ENCODE assay signal across 10 cellular contexts in genomic region chr15:25670025-25670554, GRCh38.
A peak's percentile ranks its signal among the peaks of the same experiment; 100 is the strongest.
DNase-seq lines count a peak whose midpoint lies in the region; ATAC-seq and TF ChIP-seq lines count a peak whose summit lies in the region.
"Had no signal": no experiment of that assay in that cellular context is flagged by ENCODE, and none has a peak within 500 bp of the region (broad histone marks: within the 10 kb centered on the region; RNA-seq: fewer than 3 reads in every experiment).

No MANE protein-coding gene starts in this region.

- H3K4me1 ChIP-seq in ES-I3 (ENCODE audit: insufficient read depth, low read length) = peaks cover 31% of the 10 kb centered on the region
- peaks cover 21% of the 10 kb centered on the region for H3K4me1 ChIP-seq in cardiac muscle cell (ENCODE audit: low read depth)

- H3K9ac ChIP-seq in ES-I3 (ENCODE audit: low read depth, low read length) (peak overlapping the region; percentile 4; the same call in 1 of the 2 replicates), SK-N-MC (ENCODE audit: insufficient read length) (no peak overlapping the region)

- H3K36me3 ChIP-seq in ES-I3 (ENCODE audit: insufficient read depth, low read length) = no peaks in the 10 kb centered on the region
- H3K36me3 ChIP-seq in SK-N-MC (ENCODE audit: insufficient read depth, low read length) = no peaks in the 10 kb centered on the region
- H3K36me3 ChIP-seq in cardiac muscle cell = no peaks in the 10 kb centered on the region
- H3K36me3 ChIP-seq: thyroid gland had no signal

- H3K4me1 Mint-ChIP-seq in immature natural killer cell = peaks cover 13 to 18% of the 10 kb centered on the region in 2 donors

- H3K4me3 Mint-ChIP-seq in immature natural killer cell = peak overlapping the region in 1 of 5 donors; percentile 38

- DNase-seq in SK-N-MC (ENCODE audit: low read depth, low spot score) = no peak
- peak; percentile 64 to 88 for DNase-seq in cardiac muscle cell (ENCODE audit: low read depth in 1 of 2, low spot score in 1 of 2)
- peak; percentile 51 to 97 (median 86) for DNase-seq in posterior cingulate gyrus
- no peak for DNase-seq in activated CD4-positive, alpha-beta T cell treated with anti-CD3 and anti-CD28 coated beads, Interleukin-2, amount 50 U/mL, for 48 hours
- DNase-seq in immature natural killer cell = no peak
- no peak for DNase-seq in activated gamma-delta T cell (lab: John Stamatoyannopoulos, UW)
- DNase-seq: NCI-H2029 had no signal

- H3K36me3 Mint-ChIP-seq in immature natural killer cell = peaks cover 0 to under 1% (median 0%) of the 10 kb centered on the region in 3 donors

- H3K27me3 ChIP-seq in cardiac muscle cell = no peaks in the 10 kb centered on the region

- H3K9me3 Mint-ChIP-seq in immature natural killer cell = no peaks in the 10 kb centered on the region

- H3K4me3 ChIP-seq in SK-N-MC (peak overlapping the region; percentile 69), cardiac muscle cell (peak overlapping the region; percentile 19)
- H3K4me3 ChIP-seq: thyroid gland had no signal

- no peak for TF ChIP-seq CTCF in cardiac muscle cell (IDR thresholded peaks at IDR 0.05; ENCODE audit: low read depth, low read length)

- peaks cover 7 to 13% (median 10%) of the 10 kb centered on the region in 3 donors for H3K27me3 Mint-ChIP-seq in immature natural killer cell (ENCODE audit: low read depth in 3 of 3)

- no peak overlapping the region for H3K27ac Mint-ChIP-seq in immature natural killer cell

- no peak for ATAC-seq in GM19395 (IDR thresholded peaks at IDR 0.05; ENCODE audit: unreplicated experiment)

- H3K9me3 ChIP-seq in ES-I3 (ENCODE audit: control insufficient read depth, insufficient read depth, low read length) = no peaks in the 10 kb centered on the region
- H3K9me3 ChIP-seq in SK-N-MC (ENCODE audit: low read depth, low read length) = no peaks in the 10 kb centered on the region
- no peaks in the 10 kb centered on the region for H3K9me3 ChIP-seq in cardiac muscle cell (ENCODE audit: low read depth)
- H3K9me3 ChIP-seq: thyroid gland had no signal

- H3K27ac ChIP-seq in SK-N-MC (peak overlapping the region; percentile 42; the same call in 1 of the 2 replicates), cardiac muscle cell (peak overlapping the region; percentile 93)
- H3K27ac ChIP-seq: thyroid gland had no signal

- intact Hi-C loops in posterior cingulate gyrus (cut with DNase I) = no loop called here

Comparison
In these comparisons a context has a peak if more than half of its experiments do, and no peak if none do; other contexts are left out.
1. DNase-seq: peak in cardiac muscle cell (2 of 2) and posterior cingulate gyrus (10 of 10); none in SK-N-MC (single experiment), activated CD4-positive, alpha-beta T cell treated with anti-CD3 and anti-CD28 coated beads, Interleukin-2, amount 50 U/mL, for 48 hours (0 of 2), immature natural killer cell (0 of 3) and activated gamma-delta T cell (single experiment).